18 cellular contexts compared by ENCODE assay signal in the genomic region with DNA sequence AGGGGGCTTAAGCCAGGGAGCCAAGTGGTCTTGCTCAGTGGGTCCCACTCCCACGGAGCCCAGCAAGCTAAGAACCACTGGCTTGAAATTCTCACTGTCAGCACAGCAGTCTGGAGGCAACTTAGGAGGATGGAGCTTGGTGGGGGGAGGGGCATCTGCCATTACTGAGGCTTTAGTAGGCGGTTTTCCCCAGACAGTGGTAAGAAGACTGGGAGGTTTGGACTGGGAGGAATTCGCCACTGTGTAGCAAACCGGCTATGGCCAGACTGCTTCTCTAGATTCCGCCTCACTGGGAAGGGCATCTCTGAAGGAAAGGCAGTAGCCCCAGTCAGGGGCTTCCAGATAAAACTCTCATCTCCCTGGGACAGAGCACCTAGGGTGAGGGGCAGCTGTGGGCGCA. TPM values are rescaled to one million over a fixed set of nuclear protein-coding genes. Genes with fewer than 3 reads are reported as not detected.
"Had no signal": no experiment of that assay in that cellular context is flagged by ENCODE, and none has a peak within 500 bp of the region (broad histone marks: within the 10 kb centered on the region; RNA-seq: fewer than 3 reads in every experiment).

No MANE protein-coding gene starts in this region.

RNA-seq across cellular contexts. Expression of a gene that starts 17.2 kb away (rescaled TPM):
- total RNA-seq: naive thymus-derived CD8-positive, alpha-beta T cell; natural killer cell treated with Interleukin-12 subunit alpha and Interleukin-12 subunit beta and Interleukin-15 and Interleukin-18, amount 100 ng/mL, for 72 hours; neural crest cell; omental fat pad; osteocyte; pancreas; posterior vena cava; pulmonary artery endothelial cell; right atrium auricular region; sciatic nerve; stomach; subcutaneous adipose tissue; temporal lobe; thoracic aorta; tibial nerve; upper lobe of left lung; ureter; vagina had no signal
- polyA plus RNA-seq: naive thymus-derived CD8-positive, alpha-beta T cell; pancreas; stomach had no signal
